In the genomic region with DNA sequence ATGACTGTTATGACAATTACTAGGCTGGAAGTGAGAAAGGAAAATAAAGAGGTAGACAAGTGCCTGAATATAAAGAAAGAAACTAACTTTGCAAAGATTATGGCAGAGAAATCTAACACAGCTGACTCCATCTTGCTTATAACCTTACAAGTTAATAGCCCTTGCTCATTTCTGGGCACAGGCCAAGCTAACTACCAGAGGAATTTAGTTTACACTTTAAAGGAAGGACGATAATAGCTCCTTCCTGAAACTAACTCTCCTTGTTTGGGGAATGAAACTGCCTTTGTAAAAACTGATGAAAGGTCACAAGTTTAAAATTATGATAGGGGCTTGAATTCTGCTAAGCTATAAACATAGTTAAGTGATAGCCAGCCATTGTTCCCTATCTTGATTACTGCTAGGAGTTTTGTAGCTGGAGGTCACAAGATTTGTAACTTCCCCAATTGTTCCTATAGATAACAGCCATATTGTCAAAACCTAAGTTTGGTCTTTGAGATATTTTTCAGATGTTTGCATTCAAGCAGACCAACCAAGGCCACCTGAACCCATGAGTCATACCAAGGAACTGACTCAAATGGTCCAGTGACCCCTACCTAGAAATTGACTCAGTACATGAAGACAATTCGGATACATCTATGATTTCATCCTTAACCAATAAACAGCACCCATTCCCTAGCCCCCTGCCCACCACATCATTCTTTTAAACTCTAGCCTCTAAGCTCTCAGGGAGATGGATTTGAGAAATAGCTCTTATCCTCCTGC, we compare ENCODE assay signal across 20 cellular contexts.
DNase-seq lines count a peak whose midpoint lies in the region; ATAC-seq and TF ChIP-seq lines count a peak whose summit lies in the region.
"Had no signal": no experiment of that assay in that cellular context is flagged by ENCODE, and none has a peak within 500 bp of the region (broad histone marks: within the 10 kb centered on the region; RNA-seq: fewer than 3 reads in every experiment).

No MANE protein-coding gene starts in this region.

- no peak overlapping the region for H3K4me3 Mint-ChIP-seq in activated T-cell treated with anti-CD3 and anti-CD28 coated beads, Interleukin-2, amount 50 U/mL, for 24 hours
- H3K4me3 Mint-ChIP-seq: activated CD8-positive, alpha-beta memory T cell treated with anti-CD3 and anti-CD28 coated beads, Interleukin-2, amount 10 ng/mL, durations not matched to agents 7 days and 5 days; activated naive CD8-positive, alpha-beta T cell treated with anti-CD3 and anti-CD28 coated beads for 36 hours had no signal

- H3K36me3 ChIP-seq in OCI-LY3 (replicated peaks; ENCODE audit: low read depth, low read length), result peaks cover 17% of the 10 kb centered on the region
- H3K36me3 ChIP-seq in OCI-LY7 (ENCODE audit: insufficient read depth, low read length), result no peaks in the 10 kb centered on the region
- H3K36me3 ChIP-seq: BLaER1 had no signal

- H3K9me3 ChIP-seq in OCI-LY3 (ENCODE audit: insufficient read depth, low read length) (no peaks in the 10 kb centered on the region; the same call in 1 of the 2 replicates), OCI-LY7 (ENCODE audit: low read length) (no peaks in the 10 kb centered on the region)
- H3K9me3 ChIP-seq: BLaER1 had no signal

- ATAC-seq in GM21786 (IDR thresholded peaks at IDR 0.05; ENCODE audit: unreplicated experiment), result peak; percentile 32
- peak; percentile 82 for ATAC-seq in left colon
- no peak for ATAC-seq in HG03139 (IDR thresholded peaks at IDR 0.05; ENCODE audit: unreplicated experiment)
- ATAC-seq in HG03045 (IDR thresholded peaks at IDR 0.05; ENCODE audit: unreplicated experiment), result no peak
- ATAC-seq: activated CD8-positive, alpha-beta memory T cell treated with anti-CD3 and anti-CD28 coated beads, Interleukin-2, amount 10 ng/mL, durations not matched to agents 7 days and 5 days had no signal

- DNase-seq in ELR (ENCODE audit: low read depth), result peak; percentile 21
- DNase-seq in left colon, result peak; percentile 67 to 68
- DNase-seq in activated T-cell treated with anti-CD3 and anti-CD28 coated beads, Interleukin-2, amount 50 U/mL, for 24 hours, result no peak
- no peak for DNase-seq in OCI-LY7 (ENCODE audit: low spot score)
- DNase-seq: activated CD4-positive, alpha-beta T cell treated with anti-CD3 and anti-CD28 coated beads for 48 hours; activated CD8-positive, alpha-beta memory T cell treated with anti-CD3 and anti-CD28 coated beads, Interleukin-2, amount 10 ng/mL, durations not matched to agents 7 days and 5 days; activated naive CD8-positive, alpha-beta T cell treated with anti-CD3 and anti-CD28 coated beads for 36 hours; central memory CD4-positive, alpha-beta T cell; dorsolateral prefrontal cortex; hippocampal formation; Kasumi-1; NCI-H1105 treated with DMSO at 0.1 percent for 48 hours; NCI-H2081 treated with DMSO at 0.1 percent for 48 hours; NCI-H446; T-helper 1 cell had no signal

- H3K9me3 Mint-ChIP-seq in activated T-cell treated with anti-CD3 and anti-CD28 coated beads, Interleukin-2, amount 50 U/mL, for 24 hours, result peaks cover 10% of the 10 kb centered on the region

- H2AFZ ChIP-seq in OCI-LY3 (ENCODE audit: low read depth, low read length) (peak overlapping the region; percentile 19; the same call in 1 of the 2 replicates), OCI-LY7 (ENCODE audit: low read length) (no peak overlapping the region)

- H3K4me3 ChIP-seq in OCI-LY3 (ENCODE audit: low read length) (peak overlapping the region; percentile 17), OCI-LY7 (ENCODE audit: low read depth, low read length, poor library complexity, severe bottlenecking) (no peak overlapping the region)
- H3K4me3 ChIP-seq: BLaER1, dorsolateral prefrontal cortex had no signal

- H4K20me1 ChIP-seq in OCI-LY3 (ENCODE audit: insufficient read depth, low read length) (no peaks in the 10 kb centered on the region), OCI-LY7 (ENCODE audit: insufficient read depth, low read length) (no peaks in the 10 kb centered on the region)
- H4K20me1 ChIP-seq: BLaER1 had no signal

- H3K27me3 Mint-ChIP-seq in activated T-cell treated with anti-CD3 and anti-CD28 coated beads, Interleukin-2, amount 50 U/mL, for 24 hours, result no peaks in the 10 kb centered on the region
- H3K27me3 Mint-ChIP-seq: activated CD8-positive, alpha-beta memory T cell treated with anti-CD3 and anti-CD28 coated beads, Interleukin-2, amount 10 ng/mL, durations not matched to agents 7 days and 5 days; activated naive CD8-positive, alpha-beta T cell treated with anti-CD3 and anti-CD28 coated beads for 36 hours had no signal

- H3K9ac ChIP-seq in OCI-LY3 (ENCODE audit: low read length), result peak overlapping the region; percentile 54; the same call in 1 of the 2 replicates
- H3K9ac ChIP-seq: BLaER1 had no signal

- H3K4me1 ChIP-seq in OCI-LY3 (ENCODE audit: low read length), result peaks cover 91% of the 10 kb centered on the region
- H3K4me1 ChIP-seq in OCI-LY7 (ENCODE audit: insufficient read depth, low read length, poor library complexity, severe bottlenecking), result no peaks in the 10 kb centered on the region
- H3K4me1 ChIP-seq: BLaER1 had no signal

- no peaks in the 10 kb centered on the region for H3K79me2 ChIP-seq in OCI-LY3 (ENCODE audit: low read length)
- no peaks in the 10 kb centered on the region for H3K79me2 ChIP-seq in OCI-LY7 (ENCODE audit: insufficient read depth, low read depth, low read length)

- H3K27me3 ChIP-seq in OCI-LY3 (ENCODE audit: low read depth, low read length), result no peaks in the 10 kb centered on the region
- H3K27me3 ChIP-seq: BLaER1, dorsolateral prefrontal cortex had no signal

- no TSS peak for BruUV-seq in OCI-LY7 (replicated peaks; lab: Mats Ljungman, UMichigan)

- TF ChIP-seq CTCF in OCI-LY3 (IDR thresholded peaks at IDR 0.05; ENCODE audit: low read depth, low read length), result no peak
- TF ChIP-seq CTCF in OCI-LY7 (conservative IDR thresholded peaks at IDR 0.05; ENCODE audit: low read length), result no peak

- intact Hi-C loops in left colon (cut with DNase I, micrococcal nuclease) (no loop called here), OCI-LY7 (cut with micrococcal nuclease; ENCODE audit: unreplicated experiment) (no loop called here)

- POLR2A ChIA-PET in OCI-LY7 (lab: Charles Lee), result no interaction called here

- CTCF ChIA-PET in OCI-LY7 (lab: Charles Lee; ENCODE audit: unreplicated experiment), result no interaction called here

- H3K27ac ChIP-seq in OCI-LY3 (ENCODE audit: low read length), result peak overlapping the region; percentile 97
- no peak overlapping the region for H3K27ac ChIP-seq in OCI-LY7 (ENCODE audit: low read depth, low read length, poor library complexity, severe bottlenecking)
- H3K27ac ChIP-seq: BLaER1, dorsolateral prefrontal cortex had no signal

- no peaks in the 10 kb centered on the region for H3K36me3 Mint-ChIP-seq in activated T-cell treated with anti-CD3 and anti-CD28 coated beads, Interleukin-2, amount 50 U/mL, for 24 hours (ENCODE audit: low read depth)
- H3K36me3 Mint-ChIP-seq: activated CD8-positive, alpha-beta memory T cell treated with anti-CD3 and anti-CD28 coated beads, Interleukin-2, amount 10 ng/mL, durations not matched to agents 7 days and 5 days; activated naive CD8-positive, alpha-beta T cell treated with anti-CD3 and anti-CD28 coated beads for 36 hours had no signal

- no peaks in the 10 kb centered on the region for H3K4me1 Mint-ChIP-seq in activated T-cell treated with anti-CD3 and anti-CD28 coated beads, Interleukin-2, amount 50 U/mL, for 24 hours (ENCODE audit: low read depth)
- H3K4me1 Mint-ChIP-seq: activated CD8-positive, alpha-beta memory T cell treated with anti-CD3 and anti-CD28 coated beads, Interleukin-2, amount 10 ng/mL, durations not matched to agents 7 days and 5 days; activated naive CD8-positive, alpha-beta T cell treated with anti-CD3 and anti-CD28 coated beads for 36 hours had no signal

- H3K27ac Mint-ChIP-seq in activated T-cell treated with anti-CD3 and anti-CD28 coated beads, Interleukin-2, amount 50 U/mL, for 24 hours, result no peak overlapping the region
- H3K27ac Mint-ChIP-seq: activated CD8-positive, alpha-beta memory T cell treated with anti-CD3 and anti-CD28 coated beads, Interleukin-2, amount 10 ng/mL, durations not matched to agents 7 days and 5 days; activated naive CD8-positive, alpha-beta T cell treated with anti-CD3 and anti-CD28 coated beads for 36 hours had no signal

- H3K4me2 ChIP-seq in OCI-LY3 (ENCODE audit: low read length), result peak overlapping the region; percentile 55
- no peak overlapping the region for H3K4me2 ChIP-seq in OCI-LY7 (ENCODE audit: low read length)
- H3K4me2 ChIP-seq: BLaER1 had no signal

- H3K9me2 ChIP-seq in OCI-LY7 (ENCODE audit: insufficient read depth, low read length), result no peaks in the 10 kb centered on the region

Comparison
In these comparisons a context has a peak if more than half of its experiments do, and no peak if none do; other contexts are left out.
1. DNase-seq: peak in ELR (single experiment) and left colon (2 of 2); none in activated T-cell treated with anti-CD3 and anti-CD28 coated beads, Interleukin-2, amount 50 U/mL, for 24 hours (single experiment) and OCI-LY7 (single experiment).
2. ATAC-seq: peak in GM21786 (single experiment) and left colon (single experiment); none in HG03139 (single experiment) and HG03045 (single experiment).